ENCODE assay signal across 24 cellular contexts in genomic region chr4:8847764-8848163, GRCh38. TPM values are rescaled to one million over a fixed set of nuclear protein-coding genes. Genes with fewer than 3 reads are reported as not detected.
DNase-seq lines count a peak whose midpoint lies in the region; ATAC-seq, FAIRE-seq and TF ChIP-seq lines count a peak whose summit lies in the region.
"Had no signal": no experiment of that assay in that cellular context is flagged by ENCODE, and none has a peak within 500 bp of the region (broad histone marks: within the 10 kb centered on the region; RNA-seq: fewer than 3 reads in every experiment).

No MANE protein-coding gene starts in this region.

- TF ChIP-seq RAD21 in A549 (conservative IDR thresholded peaks at IDR 0.05 in 1 of 2, IDR thresholded peaks at IDR 0.05 in 1 of 2) = no peak

- H3K36me3 Mint-ChIP-seq in mesothelial cell of epicardium = peaks cover 4% of the 10 kb centered on the region
- no peaks in the 10 kb centered on the region for H3K36me3 Mint-ChIP-seq in activated CD4-positive, alpha-beta T cell treated with anti-CD3 and anti-CD28 coated beads for 36 hours (ENCODE audit: low read depth)
- no peaks in the 10 kb centered on the region for H3K36me3 Mint-ChIP-seq in activated T-cell treated with anti-CD3 and anti-CD28 coated beads, Interleukin-2, amount 50 U/mL, for 72 hours (ENCODE audit: insufficient read depth in 2 of 2)
- H3K36me3 Mint-ChIP-seq: CD8-positive, alpha-beta T cell had no signal

- no peak overlapping the region for H3K4me3 Mint-ChIP-seq in mesothelial cell of epicardium
- no peak overlapping the region for H3K4me3 Mint-ChIP-seq in activated CD4-positive, alpha-beta T cell treated with anti-CD3 and anti-CD28 coated beads for 36 hours
- H3K4me3 Mint-ChIP-seq in activated T-cell treated with anti-CD3 and anti-CD28 coated beads, Interleukin-2, amount 50 U/mL, for 72 hours = no peak overlapping the region
- H3K4me3 Mint-ChIP-seq: activated naive CD8-positive, alpha-beta T cell treated with anti-CD3 and anti-CD28 coated beads, Interleukin-2, amount 50 U/mL, for 24 hours; activated T-helper 1 cell treated with anti-CD3 and anti-CD28 coated beads, Interleukin-12 subunit alpha, Interleukin-12 subunit beta, Interleukin-2, Interleukin-4 antibody, amounts not matched to agents 30 ng/mL and 10 ng/mL and 1 ng/mL, durations not matched to agents 14 hours and 24 hours and 36 hours; CD8-positive, alpha-beta T cell had no signal

- POLR2A ChIA-PET in A549 (lab: Yijun Ruan, JAX) = no interaction called here
- POLR2A ChIA-PET in activated CD4-positive, alpha-beta T cell treated with anti-CD3 and anti-CD28 coated beads for 36 hours (lab: Charles Lee) = no interaction called here

- H3K27me3 Mint-ChIP-seq in mesothelial cell of epicardium (ENCODE audit: low read depth) = peaks cover 57% of the 10 kb centered on the region
- peaks cover 9% of the 10 kb centered on the region for H3K27me3 Mint-ChIP-seq in activated CD4-positive, alpha-beta T cell treated with anti-CD3 and anti-CD28 coated beads for 36 hours
- H3K27me3 Mint-ChIP-seq in activated T-cell treated with anti-CD3 and anti-CD28 coated beads, Interleukin-2, amount 50 U/mL, for 72 hours (ENCODE audit: low read depth) = peaks cover 5% of the 10 kb centered on the region

- H3K27me3 ChIP-seq in HAP-1 (ENCODE audit: low read depth) (peaks cover 15% of the 10 kb centered on the region), brain microvascular endothelial cell (replicated peaks) (peaks cover 3% of the 10 kb centered on the region)
- H3K27me3 ChIP-seq: SJSA1 had no signal

- no peak overlapping the region for H3K4me3 ChIP-seq in A549
- no peak overlapping the region for H3K4me3 ChIP-seq in HAP-1
- no peak overlapping the region for H3K4me3 ChIP-seq in brain microvascular endothelial cell (ENCODE audit: low read depth, low read length)
- H3K4me3 ChIP-seq: prostate gland, SJSA1, smooth muscle cell had no signal

- H3K4me1 Mint-ChIP-seq in mesothelial cell of epicardium = no peaks in the 10 kb centered on the region
- H3K4me1 Mint-ChIP-seq in activated CD4-positive, alpha-beta T cell treated with anti-CD3 and anti-CD28 coated beads for 36 hours = no peaks in the 10 kb centered on the region
- no peaks in the 10 kb centered on the region for H3K4me1 Mint-ChIP-seq in activated T-cell treated with anti-CD3 and anti-CD28 coated beads, Interleukin-2, amount 50 U/mL, for 72 hours (ENCODE audit: low read depth)
- H3K4me1 Mint-ChIP-seq: activated naive CD8-positive, alpha-beta T cell treated with anti-CD3 and anti-CD28 coated beads, Interleukin-2, amount 50 U/mL, for 24 hours had no signal

- DNase-seq in A549 (ENCODE audit: low read depth in 1 of 2, low spot score in 1 of 2) (no peak), HAP-1 (ENCODE audit: low spot score in 2 of 2) (peak; percentile 14 to 31), brain microvascular endothelial cell (peak; percentile 3), myocyte (ENCODE audit: low read depth) (peak; percentile 9), mesothelial cell of epicardium (ENCODE audit: low spot score in 2 of 2, unreplicated experiment in 2 of 2) (no peak)
- DNase-seq in activated CD4-positive, alpha-beta T cell treated with anti-CD3 and anti-CD28 coated beads for 36 hours = no peak
- DNase-seq in activated T-cell treated with anti-CD3 and anti-CD28 coated beads, Interleukin-2, amount 50 U/mL, for 72 hours = no peak
- DNase-seq: activated naive CD8-positive, alpha-beta T cell treated with anti-CD3 and anti-CD28 coated beads, Interleukin-2, amount 50 U/mL, for 24 hours; CD8-positive, alpha-beta T cell; DMS79; foreskin melanocyte; left cardiac atrium; NCI-H2081; NCI-H510A treated with DMSO at 0.1 percent for 48 hours; stimulated activated CD4-positive, alpha-beta T cell treated with anti-CD3 and anti-CD28 coated beads, Interleukin-4, amount 100 ng/mL, for 24 hours had no signal

- no peaks in the 10 kb centered on the region for H3K36me3 ChIP-seq in HAP-1 (replicated peaks)
- H3K36me3 ChIP-seq in brain microvascular endothelial cell (replicated peaks) = no peaks in the 10 kb centered on the region
- H3K36me3 ChIP-seq: prostate gland, SJSA1 had no signal

- no peak overlapping the region for H3K27ac ChIP-seq in A549
- no peak overlapping the region for H3K27ac ChIP-seq in brain microvascular endothelial cell
- H3K27ac ChIP-seq: KMS-11, prostate gland, SJSA1 had no signal

- TF ChIP-seq POLR2A in A549 (IDR thresholded peaks at IDR 0.05; ENCODE audit: low read length) = no peak

- CTCF ChIA-PET in A549 (lab: Yijun Ruan, JAX) = interaction anchor here (0.8 to 1.0 kb wide), 3 partner anchors 8 to 70 kb away, joined by 3 read pairs; no protein-coding TSS in a partner anchor
- CTCF ChIA-PET in activated CD4-positive, alpha-beta T cell treated with anti-CD3 and anti-CD28 coated beads for 36 hours (lab: Charles Lee) = no interaction called here

- 3% methylated on average over 10 of the region's 10 CpGs for whole genome bisulfite sequencing in A549 (ENCODE audit: missing lambda C conversion rate)

- intact Hi-C loops in activated CD4-positive, alpha-beta T cell treated with anti-CD3 and anti-CD28 coated beads for 36 hours (cut with DNase I, micrococcal nuclease) = no loop called here

- TF ChIP-seq EP300 in A549 (IDR thresholded peaks at IDR 0.05) = no peak

- H3K27ac Mint-ChIP-seq in mesothelial cell of epicardium = no peak overlapping the region
- no peak overlapping the region for H3K27ac Mint-ChIP-seq in activated CD4-positive, alpha-beta T cell treated with anti-CD3 and anti-CD28 coated beads for 36 hours
- no peak overlapping the region for H3K27ac Mint-ChIP-seq in activated T-cell treated with anti-CD3 and anti-CD28 coated beads, Interleukin-2, amount 50 U/mL, for 72 hours
- H3K27ac Mint-ChIP-seq: activated naive CD8-positive, alpha-beta T cell treated with anti-CD3 and anti-CD28 coated beads, Interleukin-2, amount 50 U/mL, for 24 hours; activated T-helper 1 cell treated with anti-CD3 and anti-CD28 coated beads, Interleukin-12 subunit alpha, Interleukin-12 subunit beta, Interleukin-2, Interleukin-4 antibody, amounts not matched to agents 30 ng/mL and 10 ng/mL and 1 ng/mL, durations not matched to agents 14 hours and 24 hours and 36 hours; CD8-positive, alpha-beta T cell had no signal

- in situ Hi-C loops in HAP-1 (cut with MboI; ENCODE audit: low sequenced_read_pairs) = no loop called here
- in situ Hi-C loops in brain microvascular endothelial cell (cut with HindIII; ENCODE audit: low pct_ligation_motif_present, low sequenced_read_pairs) = no loop called here

- H3K4me1 ChIP-seq in A549 = no peaks in the 10 kb centered on the region
- H3K4me1 ChIP-seq in HAP-1 = no peaks in the 10 kb centered on the region
- H3K4me1 ChIP-seq: prostate gland had no signal

- FAIRE-seq in A549 (lab: Jason Lieb, UNC) = no peak

- peaks cover 4% of the 10 kb centered on the region for H3K9me3 Mint-ChIP-seq in mesothelial cell of epicardium
- H3K9me3 Mint-ChIP-seq in activated CD4-positive, alpha-beta T cell treated with anti-CD3 and anti-CD28 coated beads for 36 hours (ENCODE audit: low read depth) = peaks cover 6% of the 10 kb centered on the region
- H3K9me3 Mint-ChIP-seq in activated T-cell treated with anti-CD3 and anti-CD28 coated beads, Interleukin-2, amount 50 U/mL, for 72 hours = peaks cover 0 to 3% of the 10 kb centered on the region in 2 donors
- H3K9me3 Mint-ChIP-seq: activated T-helper 1 cell treated with anti-CD3 and anti-CD28 coated beads, Interleukin-12 subunit alpha, Interleukin-12 subunit beta, Interleukin-2, Interleukin-4 antibody, amounts not matched to agents 30 ng/mL and 10 ng/mL and 1 ng/mL, durations not matched to agents 14 hours and 24 hours and 36 hours; CD8-positive, alpha-beta T cell had no signal

- ATAC-seq in A549 = peak; percentile 67 to 77; a peak in 5 of 6 replicates
- no peak for ATAC-seq in activated CD4-positive, alpha-beta T cell treated with anti-CD3 and anti-CD28 coated beads for 36 hours
- no peak for ATAC-seq in HG03135 (IDR thresholded peaks at IDR 0.05; ENCODE audit: unreplicated experiment)
- no peak for ATAC-seq in activated T-cell treated with anti-CD3 and anti-CD28 coated beads, Interleukin-2, amount 50 U/mL, for 72 hours (replicated peaks in 1 of 2)
- ATAC-seq: activated naive CD8-positive, alpha-beta T cell treated with anti-CD3 and anti-CD28 coated beads, Interleukin-2, amount 50 U/mL, for 24 hours; CD8-positive, alpha-beta T cell; left cardiac atrium had no signal

- H3K9me3 ChIP-seq in A549 = 0 out of 3 replicates have a peak, but pooled peaks cover 6% of the 10 kb centered on the region
- H3K9me3 ChIP-seq in HAP-1 = no peaks in the 10 kb centered on the region
- H3K9me3 ChIP-seq: prostate gland, SJSA1 had no signal

- TF ChIP-seq CTCF in A549 (IDR thresholded peaks at IDR 0.05) = no peak
- no peak for TF ChIP-seq CTCF in brain microvascular endothelial cell (IDR thresholded peaks at IDR 0.05; ENCODE audit: low read depth, low read length, missing control alignments)
- no peak for TF ChIP-seq CTCF in mesothelial cell of epicardium (IDR thresholded peaks at IDR 0.05; ENCODE audit: unreplicated experiment)

- H3K4me2 ChIP-seq in A549 = peak overlapping the region; percentile 49; the same call in 2 of the 3 replicates
- H3K4me2 ChIP-seq: KMS-11, smooth muscle cell had no signal

TF ChIP-seq in A549, 52 proteins besides CTCF, POLR2A, EP300 and RAD21 (continues in another document):
- TF ChIP-seq CEBPB (IDR thresholded peaks at IDR 0.05) (no peak), RARB (CRISPR knock-in tag; IDR thresholded peaks at IDR 0.05) (no peak), JUN (IDR thresholded peaks at IDR 0.05) (no peak), EHMT2 (IDR thresholded peaks at IDR 0.05; ENCODE audit: low read depth) (no peak), POLR2AphosphoS2 (conservative IDR thresholded peaks at IDR 0.05; ENCODE audit: low read length) (no peak), MAFK (IDR thresholded peaks at IDR 0.05; ENCODE audit: partially characterized antibody) (no peak), HES2 (IDR thresholded peaks at IDR 0.05) (no peak), NFE2L2 (conservative IDR thresholded peaks at IDR 0.05; ENCODE audit: low read length) (no peak), CBX8 (IDR thresholded peaks at IDR 0.05) (no peak)

RNA-seq across cellular contexts. Expression of gene HMX1, which starts 23.9 kb away (rescaled TPM):
- polyA plus RNA-seq in A549 (2011; rRNA removed) (not detected in 2 replicates), A549 (2017; fragmentation: RNase III; extraction: RNeasy Plus Mini Kit Qiagen cat#74134 plus additional on column Dnase treatment) (0.06 to 0.08 TPM in 2 of 3 replicates, not detected in the other)
- polyA plus RNA-seq in A549 (2012; cell fraction: cytosol; rRNA removed) = 0.04 and 0.06 TPM in 2 replicates
- polyA plus RNA-seq in A549 (2012; cell fraction: nucleus; rRNA removed) = 0.06 and 0.07 TPM in 2 replicates
- not detected in 2 replicates for polyA minus RNA-seq in A549 (2011; rRNA and poly(A)+ RNA removed)
- total RNA-seq in myocyte (not detected in 2 replicates), mesothelial cell of epicardium (0.27 to 0.92 TPM (median 0.81 TPM) in 3 replicates)
- not detected for polyA plus RNA-seq in myocyte (2012)
- not detected for total RNA-seq in activated CD4-positive, alpha-beta T cell treated with anti-CD3 and anti-CD28 coated beads for 36 hours
- not detected for total RNA-seq in activated T-cell treated with anti-CD3 and anti-CD28 coated beads, Interleukin-2, amount 50 U/mL, for 72 hours
- total RNA-seq: activated T-helper 1 cell treated with anti-CD3 and anti-CD28 coated beads, Interleukin-12 subunit alpha, Interleukin-12 subunit beta, Interleukin-2, Interleukin-4 antibody, amounts not matched to agents 30 ng/mL and 10 ng/mL and 1 ng/mL, durations not matched to agents 14 hours and 24 hours and 36 hours; bronchial epithelial cell; CD8-positive, alpha-beta T cell; dermis microvascular lymphatic vessel endothelial cell; epithelial cell of proximal tubule; left cardiac atrium; smooth muscle cell had no signal
- polyA plus RNA-seq: smooth muscle cell had no signal

Comparison
In these comparisons a context has a peak if more than half of its experiments do, and no peak if none do; other contexts are left out.
1. ATAC-seq: peak in A549 (2 of 2); none in activated CD4-positive, alpha-beta T cell treated with anti-CD3 and anti-CD28 coated beads for 36 hours (single experiment), HG03135 (single experiment) and activated T-cell treated with anti-CD3 and anti-CD28 coated beads, Interleukin-2, amount 50 U/mL, for 72 hours (0 of 2).
2. DNase-seq: peak in HAP-1 (2 of 2), brain microvascular endothelial cell (single experiment) and myocyte (single experiment); none in A549 (0 of 2), mesothelial cell of epicardium (0 of 2), activated CD4-positive, alpha-beta T cell treated with anti-CD3 and anti-CD28 coated beads for 36 hours (single experiment) and activated T-cell treated with anti-CD3 and anti-CD28 coated beads, Interleukin-2, amount 50 U/mL, for 72 hours (0 of 2).